In the genomic region with DNA sequence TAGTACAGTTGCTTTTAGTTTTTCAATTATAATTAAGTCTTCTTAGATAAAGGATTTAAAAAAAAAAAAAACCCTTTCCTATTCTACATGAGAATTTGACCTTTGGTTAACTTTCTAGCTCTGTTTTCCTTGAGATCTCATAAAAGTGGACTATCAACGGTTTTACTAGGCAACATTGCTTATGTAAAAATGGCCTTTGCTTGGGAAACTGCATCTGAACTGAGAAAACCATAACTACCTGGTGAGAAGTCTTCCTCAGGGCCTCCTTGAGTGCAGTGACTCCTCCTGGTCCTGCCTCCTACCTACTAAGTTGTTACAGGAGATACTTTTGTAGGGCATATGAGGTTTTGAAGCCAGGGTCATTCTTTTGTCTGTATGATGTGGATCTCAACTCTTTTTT, we compare ENCODE assay signal across 24 cellular contexts.
"Had no signal": no experiment of that assay in that cellular context is flagged by ENCODE, and none has a peak within 500 bp of the region (broad histone marks: within the 10 kb centered on the region; RNA-seq: fewer than 3 reads in every experiment).

No MANE protein-coding gene starts in this region.

- H3K4me1 Mint-ChIP-seq: endodermal cell, immature natural killer cell, mesothelial cell of epicardium had no signal

- H3K27me3 Mint-ChIP-seq: dendritic cell treated with granulocyte-macrophage colony-stimulating factor and Interleukin-4, amounts not matched to agents 40 ng/mL and 50 ng/mL, for 4 days had no signal

- H3K4me3 ChIP-seq: colonic mucosa, esophagus squamous epithelium, gastroesophageal sphincter, heart left ventricle, hepatocyte, left lung, lower lobe of right lung had no signal

- H3K27ac ChIP-seq: colonic mucosa, epithelial cell of prostate, esophagus squamous epithelium, foreskin keratinocyte, gastroesophageal sphincter, heart left ventricle, hepatocyte, left lung, lower lobe of right lung had no signal

- H3K4me3 Mint-ChIP-seq: dendritic cell treated with granulocyte-macrophage colony-stimulating factor and Interleukin-4, amounts not matched to agents 40 ng/mL and 50 ng/mL, for 4 days; effector memory CD8-positive, alpha-beta T cell; endodermal cell; immature natural killer cell; mesothelial cell of epicardium had no signal

- H2AFZ ChIP-seq: hepatocyte had no signal

- DNase-seq: colonic mucosa; cortex of kidney; effector CD8-positive, alpha-beta T cell; effector memory CD8-positive, alpha-beta T cell; endodermal cell; erythroblast; esophagus squamous epithelium; foreskin keratinocyte; heart left ventricle; hypothalamus; immature natural killer cell; islet precursor cell; kidney; kidney glomerular epithelial cell; left lung; left ventricle myocardium superior; lower lobe of right lung; mesenchymal stem cell had no signal

- H3K36me3 Mint-ChIP-seq: immature natural killer cell, mesothelial cell of epicardium had no signal

- H3K27me3 ChIP-seq: colonic mucosa, esophagus squamous epithelium, foreskin keratinocyte, gastroesophageal sphincter, heart left ventricle, hepatocyte, left lung had no signal

- H3K9me3 Mint-ChIP-seq: effector memory CD8-positive, alpha-beta T cell had no signal

- H3K27ac Mint-ChIP-seq: dendritic cell treated with granulocyte-macrophage colony-stimulating factor and Interleukin-4, amounts not matched to agents 40 ng/mL and 50 ng/mL, for 4 days; effector memory CD8-positive, alpha-beta T cell; endodermal cell; immature natural killer cell; mesothelial cell of epicardium had no signal

- ATAC-seq: effector memory CD8-positive, alpha-beta T cell; esophagus mucosa; foreskin keratinocyte; gastroesophageal sphincter; heart left ventricle; left lung; left ventricle myocardium superior; lower lobe of right lung had no signal

- H3K4me1 ChIP-seq: colonic mucosa, esophagus squamous epithelium, foreskin keratinocyte, gastroesophageal sphincter, heart left ventricle, left lung, lower lobe of right lung had no signal

- H3K36me3 ChIP-seq: colonic mucosa, esophagus squamous epithelium, gastroesophageal sphincter, heart left ventricle, left lung, lower lobe of right lung had no signal

- H3K4me2 ChIP-seq: hepatocyte had no signal

- H3K79me2 ChIP-seq: hepatocyte had no signal

- H3K9me3 ChIP-seq: colonic mucosa, esophagus squamous epithelium, gastroesophageal sphincter, heart left ventricle, left lung, lower lobe of right lung had no signal
